ENCODE assay signal across 30 cellular contexts in genomic region chr5:15612915-15613635, GRCh38.
"Had no signal": no experiment of that assay in that cellular context is flagged by ENCODE, and none has a peak within 500 bp of the region (broad histone marks: within the 10 kb centered on the region; RNA-seq: fewer than 3 reads in every experiment).

No MANE protein-coding gene starts in this region.

- H3K36me3 ChIP-seq: adrenal gland, esophagus muscularis mucosa, gastrocnemius medialis, heart right ventricle, WERI-Rb-1 had no signal

- H3K4me1 ChIP-seq: body of pancreas, foreskin keratinocyte, gastrocnemius medialis had no signal

- H3K27ac ChIP-seq: adrenal gland, body of pancreas, esophagus muscularis mucosa, foreskin keratinocyte, gastrocnemius medialis, heart right ventricle, WERI-Rb-1 had no signal

- H3K9me3 ChIP-seq: adrenal gland, body of pancreas, esophagus muscularis mucosa, gastrocnemius medialis, heart right ventricle had no signal

- ATAC-seq: activated CD4-positive, alpha-beta T cell treated with anti-CD3 and anti-CD28 coated beads for 36 hours; activated CD8-positive, alpha-beta memory T cell treated with anti-CD3 and anti-CD28 coated beads, Interleukin-2, amount 10 ng/mL, durations not matched to agents 7 days and 5 days; activated CD8-positive, alpha-beta T cell treated with anti-CD3 and anti-CD28 coated beads, Interleukin-2, amount 10 ng/mL, durations not matched to agents 7 days and 5 days; activated naive CD8-positive, alpha-beta T cell treated with anti-CD3 and anti-CD28 coated beads, Interleukin-2, amount 50 U/mL, for 24 hours; body of pancreas; effector memory CD8-positive, alpha-beta T cell; foreskin keratinocyte; gastrocnemius medialis; heart right ventricle; T-helper 17 cell had no signal

- DNase-seq: activated B cell treated with CpG ODN at 0.5 μM for 24 hours; activated CD4-positive, alpha-beta memory T cell treated with anti-CD3 and anti-CD28 coated beads for 36 hours; activated CD4-positive, alpha-beta T cell treated with anti-CD3 and anti-CD28 coated beads for 36 hours; activated CD4-positive, alpha-beta T cell treated with anti-CD3 and anti-CD28 coated beads, Interleukin-2, amount 10 ng/mL, durations not matched to agents 24 days and 14 days; activated CD4-positive, CD25-positive, alpha-beta regulatory T cell treated with anti-CD3 and anti-CD28 coated beads, Interleukin-2, amount 50 U/mL, for 72 hours; activated CD8-positive, alpha-beta memory T cell treated with anti-CD3 and anti-CD28 coated beads, Interleukin-2, amount 10 ng/mL, durations not matched to agents 7 days and 5 days; activated CD8-positive, alpha-beta memory T cell treated with anti-CD3 and anti-CD28 coated beads, Interleukin-2, amount 50 U/mL, for 4 hours; activated CD8-positive, alpha-beta T cell treated with anti-CD3 and anti-CD28 coated beads, Interleukin-2, amount 10 ng/mL, durations not matched to agents 7 days and 5 days; activated effector memory CD4-positive, alpha-beta T cell treated with anti-CD3 and anti-CD28 coated beads, Interleukin-2, amount 50 U/mL, for 16 hours; activated naive CD4-positive, alpha-beta T cell treated with anti-CD3 and anti-CD28 coated beads for 36 hours; activated naive CD8-positive, alpha-beta T cell treated with anti-CD3 and anti-CD28 coated beads for 36 hours; activated naive CD8-positive, alpha-beta T cell treated with anti-CD3 and anti-CD28 coated beads, Interleukin-2, amount 50 U/mL, for 24 hours; activated T-cell treated with anti-CD3 and anti-CD28 coated beads, Interleukin-2, amount 50 U/mL, for 1 hour; activated T-cell treated with anti-CD3 and anti-CD28 coated beads, Interleukin-2, amount 50 U/mL, for 48 hours; aorta; body of pancreas; cortex of kidney; dermis blood vessel endothelial cell; effector CD4-positive, alpha-beta T cell; effector memory CD8-positive, alpha-beta T cell; erythroblast; foreskin keratinocyte; gastrocnemius medialis; heart right ventricle; T-helper 17 cell; T1000; WERI-Rb-1 had no signal

- H3K4me3 ChIP-seq: adrenal gland, body of pancreas, esophagus muscularis mucosa, gastrocnemius medialis, heart right ventricle had no signal

- H3K27me3 ChIP-seq: adrenal gland, body of pancreas, esophagus muscularis mucosa, foreskin keratinocyte, gastrocnemius medialis, heart right ventricle had no signal

- FAIRE-seq: colon had no signal
